Comparison of ENCODE assay signal across 11 cellular contexts in the genomic region with DNA sequence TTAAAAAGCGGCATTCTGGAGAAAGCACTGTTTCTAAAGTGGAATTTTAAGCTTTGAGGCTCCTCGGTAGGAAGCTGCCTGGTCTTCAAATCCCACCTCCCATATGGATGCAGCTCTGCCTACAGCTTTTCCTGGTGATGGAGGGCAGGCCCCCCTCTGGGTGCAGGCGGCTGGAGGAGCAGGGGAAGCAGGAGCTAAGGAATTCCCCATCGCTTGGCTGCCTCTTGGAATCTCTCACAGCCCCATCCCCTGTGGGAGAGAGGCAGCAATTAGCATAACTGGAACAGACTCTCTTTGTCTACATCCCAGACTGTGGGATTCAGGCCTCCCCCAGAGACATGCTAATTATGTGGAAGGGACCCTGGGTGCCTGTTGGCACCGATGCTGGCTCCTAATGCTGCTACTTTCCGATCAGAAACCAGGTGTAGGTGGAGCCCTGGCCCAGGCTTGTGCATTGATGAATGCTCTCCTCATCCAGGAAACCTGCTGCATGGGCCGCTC. TPM values are rescaled to one million over a fixed set of nuclear protein-coding genes. Genes with fewer than 3 reads are reported as not detected.
DNase-seq lines count a peak whose midpoint lies in the region; ATAC-seq and TF ChIP-seq lines count a peak whose summit lies in the region.
"Had no signal": no experiment of that assay in that cellular context is flagged by ENCODE, and none has a peak within 500 bp of the region (broad histone marks: within the 10 kb centered on the region; RNA-seq: fewer than 3 reads in every experiment).

No MANE protein-coding gene starts in this region.

- no peak for TF ChIP-seq EP300 in upper lobe of left lung (IDR thresholded peaks at IDR 0.05)

- POLR2A ChIA-PET in A673 (lab: Charles Lee; ENCODE audit: low non-redundant PET) = no interaction called here

- H3K4me1 ChIP-seq in A673 (ENCODE audit: insufficient read depth, low read length, poor library complexity, severe bottlenecking) (peaks cover 13% of the 10 kb centered on the region), upper lobe of left lung (no peaks in the 10 kb centered on the region)

- WGBS in upper lobe of left lung, 2 donors = 70 to 73% methylated on average over 5 to 7 of the region's 7 CpGs

- DNase-seq in A673 (ENCODE audit: low spot score) = peak; percentile 53
- DNase-seq in M059J (ENCODE audit: low read depth) = peak; percentile 27
- DNase-seq in astrocyte of the spinal cord (ENCODE audit: low read depth, low spot score) = peak; percentile 57
- DNase-seq in left kidney (ENCODE audit: low read depth, low spot score) = peak; percentile 94
- DNase-seq in occipital lobe (lab: John Stamatoyannopoulos, UW) = no peak
- DNase-seq in upper lobe of left lung = no peak
- no peak for DNase-seq in T1000 (lab: John Stamatoyannopoulos, UW)
- DNase-seq: effector CD4-positive, alpha-beta T cell had no signal

- no peak for TF ChIP-seq CTCF in A673 (conservative IDR thresholded peaks at IDR 0.05; ENCODE audit: low read depth, low read length)
- TF ChIP-seq CTCF in astrocyte of the spinal cord (IDR thresholded peaks at IDR 0.05; ENCODE audit: low read depth, low read length) = no peak
- no peak for TF ChIP-seq CTCF in upper lobe of left lung (IDR thresholded peaks at IDR 0.05)

- no peaks in the 10 kb centered on the region for H3K27me3 ChIP-seq in A673 (replicated peaks; ENCODE audit: insufficient read depth, low read depth, low read length, poor library complexity)
- H3K27me3 ChIP-seq in upper lobe of left lung = no peaks in the 10 kb centered on the region
- H3K27me3 ChIP-seq: tibial nerve had no signal

- CTCF ChIA-PET in A673 (lab: Charles Lee) = no interaction called here

- H3K36me3 ChIP-seq in A673 (ENCODE audit: insufficient read depth, low read length, poor library complexity, severe bottlenecking) (no peaks in the 10 kb centered on the region), upper lobe of left lung (no peaks in the 10 kb centered on the region)
- H3K36me3 ChIP-seq: tibial nerve had no signal

- no peak overlapping the region for H3K4me3 ChIP-seq in A673 (ENCODE audit: low read depth, low read length, poor library complexity, severe bottlenecking)
- H3K4me3 ChIP-seq in astrocyte of the spinal cord (ENCODE audit: low read depth, low read length) = no peak overlapping the region
- no peak overlapping the region for H3K4me3 ChIP-seq in upper lobe of left lung
- H3K4me3 ChIP-seq: tibial nerve had no signal

- in situ Hi-C loops in astrocyte of the spinal cord (cut with HindIII; ENCODE audit: low sequenced_read_pairs) = no loop called here

- H3K9me3 ChIP-seq in A673 (ENCODE audit: low read depth, low read length, poor library complexity, severe bottlenecking) = no peaks in the 10 kb centered on the region
- H3K9me3 ChIP-seq in upper lobe of left lung = no peaks in the 10 kb centered on the region
- H3K9me3 ChIP-seq: tibial nerve had no signal

- ATAC-seq in upper lobe of left lung (ENCODE audit: low FRiP score in 2 of 2) (no peak), HG02852 (IDR thresholded peaks at IDR 0.05; ENCODE audit: unreplicated experiment) (no peak)

- no peak for TF ChIP-seq POLR2A in upper lobe of left lung (IDR thresholded peaks at IDR 0.05)

- no peak overlapping the region for H3K27ac ChIP-seq in A673 (ENCODE audit: low read depth, low read length, poor library complexity, severe bottlenecking)
- H3K27ac ChIP-seq in upper lobe of left lung = no peak overlapping the region
- H3K27ac ChIP-seq: RWPE1, tibial nerve had no signal

- no TSS peak for BruUV-seq in A673 (replicated peaks; lab: Mats Ljungman, UMichigan)

- intact Hi-C loops in A673 (cut with micrococcal nuclease; ENCODE audit: unreplicated experiment) = no loop called here

RNA-seq across cellular contexts. Expression of a gene that starts 51.3 kb away (rescaled TPM):
- total RNA-seq in A673 (2021) (5.8 and 8.4 TPM in 2 replicates), occipital lobe (18.2 TPM), upper lobe of left lung (10 to 100 TPM in 1 of 6 donors, 1 to 10 TPM in 5; 1.9 to 12.2 (median 4.5) TPM)
- total RNA-seq in M059J (2014; rRNA removed; shearing (Covaris generic)) = 37.9 and 66.5 TPM in 2 replicates

Comparison
In these comparisons a context has a peak if more than half of its experiments do, and no peak if none do; other contexts are left out.
1. DNase-seq: peak in A673 (single experiment), M059J (single experiment), astrocyte of the spinal cord (single experiment) and left kidney (single experiment); none in occipital lobe (single experiment), upper lobe of left lung (0 of 2) and T1000 (single experiment).